In the genomic region with DNA sequence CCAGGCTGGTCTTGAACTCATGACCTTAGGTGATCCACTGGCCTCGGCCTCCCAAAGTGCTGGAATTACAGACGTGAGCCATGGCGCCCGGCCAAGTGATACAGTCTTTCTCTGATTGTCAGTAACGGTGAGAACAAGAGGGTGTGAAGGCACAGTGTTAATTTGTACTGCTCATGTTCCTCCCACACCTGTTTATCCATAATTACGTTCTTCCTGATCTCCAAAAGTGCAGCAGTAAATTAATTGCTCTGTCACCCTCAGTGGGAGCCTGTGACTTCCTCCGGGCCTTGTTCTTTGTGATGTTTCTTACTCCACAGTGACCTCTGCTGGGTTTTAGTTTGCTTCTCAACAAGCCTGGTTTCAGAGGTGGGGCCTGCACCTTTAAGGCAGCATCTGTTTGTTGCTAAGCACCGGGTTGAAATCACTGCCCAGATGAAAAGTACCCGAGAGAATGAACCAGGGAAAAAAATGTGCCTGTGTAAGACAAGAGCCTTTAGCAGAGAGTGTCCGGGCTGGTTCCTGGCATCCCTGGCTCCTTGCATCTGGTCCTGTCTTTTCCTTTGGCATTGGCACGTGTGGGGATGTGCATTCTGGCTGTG, we compare ENCODE assay signal across 8 cellular contexts.
DNase-seq lines count a peak whose midpoint lies in the region; ATAC-seq, FAIRE-seq and TF ChIP-seq lines count a peak whose summit lies in the region.

No MANE protein-coding gene starts in this region.

- H3K36me3 ChIP-seq in BE2C: no peaks in the 10 kb centered on the region
- H3K36me3 ChIP-seq in GM12878 (ENCODE audit: control insufficient read depth in 2 of 2, insufficient read depth in 2 of 2, low read length in 1 of 2): no peaks in the 10 kb centered on the region
- no peaks in the 10 kb centered on the region for H3K36me3 ChIP-seq in iPS DF 6.9 (ENCODE audit: control insufficient read depth, insufficient read depth, low read length)

- peak overlapping the region; percentile 61; the same call in 1 of the 2 replicates for H2AFZ ChIP-seq in GM12878 (ENCODE audit: control insufficient read depth, low read depth, low read length)

- H3K4me1 ChIP-seq in BE2C: peaks cover 3% of the 10 kb centered on the region
- H3K4me1 ChIP-seq in GM12878 (ENCODE audit: control insufficient read depth, insufficient read depth, low read length): peaks cover 25% of the 10 kb centered on the region
- H3K4me1 ChIP-seq in iPS DF 6.9 (ENCODE audit: control insufficient read depth, insufficient read depth, low read length): peaks cover 3% of the 10 kb centered on the region; the same call in 1 of the 2 replicates

- peak; percentile 93 for TF ChIP-seq RAD21 in GM12878 (IDR thresholded peaks at IDR 0.05; ENCODE audit: insufficient read depth, low read depth, low read length)

- no peaks in the 10 kb centered on the region for H3K9me3 ChIP-seq in BE2C
- no peaks in the 10 kb centered on the region for H3K9me3 ChIP-seq in GM12878 (replicated peaks; ENCODE audit: control insufficient read depth, insufficient read depth, low read length)
- H3K9me3 ChIP-seq in iPS DF 6.9 (ENCODE audit: control insufficient read depth, insufficient read depth, low read length): no peaks in the 10 kb centered on the region

- no peaks in the 10 kb centered on the region for H4K20me1 ChIP-seq in GM12878 (ENCODE audit: control insufficient read depth, insufficient read depth)

- no peak for TF ChIP-seq EP300 in GM12878 (IDR thresholded peaks at IDR 0.05; ENCODE audit: borderline replicate concordance in 1 of 2, control insufficient read depth in 1 of 2, low read depth in 2 of 2, low read length in 2 of 2)

- RAD21 ChIA-PET in GM12878 (lab: Charles Lee; ENCODE audit: unreplicated experiment): interaction anchor here (0.7 to 5.5 kb wide), 6 partner anchors 9 to 499 kb away, joined by 3 to 116 read pairs (median 4); no protein-coding TSS in a partner anchor

- TF ChIP-seq CTCF in BE2C (IDR thresholded peaks at IDR 0.05; ENCODE audit: low read depth, low read length) (peak; percentile 84), GM12878 (IDR thresholded peaks at IDR 0.05 in 2 of 3, conservative IDR thresholded peaks at IDR 0.05 in 1 of 3; ENCODE audit: control insufficient read depth in 2 of 3, extremely low read depth in 1 of 3, insufficient read depth in 1 of 3, low read depth in 3 of 3, low read length in 3 of 3) (peak; percentile 56 to 80 (median 71); a peak in 5 of 6 replicates)

- TF ChIP-seq POLR2A in GM12878 (IDR thresholded peaks at IDR 0.05; ENCODE audit: low read depth, low read length): no peak

- intact Hi-C loops in GM12878 (cut with micrococcal nuclease; ENCODE audit: unreplicated experiment): loop anchor here (1.0 to 10.0 kb wide), 8 partner anchors 72 to 570 kb away; no protein-coding TSS in a partner anchor

- H3K27ac ChIP-seq in GM12878 (ENCODE audit: control insufficient read depth, insufficient read depth) (no peak overlapping the region), iPS DF 6.9 (ENCODE audit: low read length) (no peak overlapping the region)

- BruUV-seq in GM12878 (replicated peaks; lab: Mats Ljungman, UMichigan): no TSS peak

- ATAC-seq in GM19025 (IDR thresholded peaks at IDR 0.05; ENCODE audit: low read depth, unreplicated experiment) (peak; percentile 43), HG03103 (IDR thresholded peaks at IDR 0.05; ENCODE audit: low read depth, unreplicated experiment) (peak; percentile 53), GM12878 (peak; percentile 72)

- POLR2A ChIA-PET in GM12878 (lab: Charles Lee): interaction anchor here (2.1 kb wide), 1 partner anchor 246 kb away, joined by 9 read pairs; no protein-coding TSS in a partner anchor

- H3K27me3 ChIP-seq in BE2C (no peaks in the 10 kb centered on the region), GM12878 (replicated peaks in 1 of 2; ENCODE audit: control insufficient read depth in 2 of 2, insufficient read depth in 2 of 2, low read length in 1 of 2) (no peaks in the 10 kb centered on the region), iPS DF 6.9 (ENCODE audit: control insufficient read depth, insufficient read depth, low read length) (no peaks in the 10 kb centered on the region)

- 41% methylated on average over 11 of the region's 11 CpGs for WGBS in GM12878 (ENCODE audit: insufficient coverage, insufficient replicate concordance, low lambda C conversion rate, missing lambda C conversion rate)
- WGBS in iPS DF 6.9 (ENCODE audit: insufficient coverage, insufficient read length): no CpG with 5 or more reads among the region's 11 CpGs

- in situ Hi-C loops in GM12878 (cut with MboI): loop anchor here (5.0 kb wide), 3 partner anchors 78 to 497 kb away; no protein-coding TSS in a partner anchor

- no peak overlapping the region for H3K4me3 ChIP-seq in BE2C (ENCODE audit: low read depth, low read length)
- H3K4me3 ChIP-seq in GM12878: no peak overlapping the region
- H3K4me3 ChIP-seq in iPS DF 6.9 (ENCODE audit: low read length): no peak overlapping the region

- H3K79me2 ChIP-seq in GM12878 (ENCODE audit: control insufficient read depth, insufficient read depth, low read length): no peaks in the 10 kb centered on the region

- SMC1A ChIA-PET in GM12878 (lab: Charles Lee; ENCODE audit: uncharacterized antibody, unreplicated experiment): interaction anchor here (0.8 to 7.1 kb wide), 19 partner anchors 8 to 501 kb away, joined by 3 to 224 read pairs (median 7); no protein-coding TSS in a partner anchor

- H3K4me2 ChIP-seq in GM12878 (ENCODE audit: control insufficient read depth, insufficient read depth): no peak overlapping the region

- peak; percentile 65 for FAIRE-seq in GM12878 (lab: Jason Lieb, UNC)

- no peak overlapping the region for H3K9ac ChIP-seq in GM12878 (ENCODE audit: control insufficient read depth, insufficient read depth, low read length)

- DNase-seq in BE2C (peak; percentile 74), NCI-H2081 (lab: John Stamatoyannopoulos, UW) (peak; percentile 86 to 93), T-helper 22 cell (ENCODE audit: low read depth) (peak; percentile 34), GM12878 (ENCODE audit: low read depth, low spot score) (no peak), iPS DF 6.9 (ENCODE audit: low read depth, low spot score) (peak; percentile 84)
- peak; percentile 51 for DNase-seq in stimulated activated CD4-positive, alpha-beta T cell treated with anti-CD3 and anti-CD28 coated beads, Interleukin-2, amount 100 ng/mL, for 4 hours (ENCODE audit: low read depth)

- CTCF ChIA-PET in GM12878 (lab: Yijun Ruan, JAX): interaction anchor here (0.6 to 5.4 kb wide), 12 partner anchors 22 to 500 kb away, joined by 3 to 206 read pairs (median 8); no protein-coding TSS in a partner anchor

TF ChIP-seq in GM12878, 131 proteins besides CTCF, POLR2A, EP300 and RAD21 (continues in another document):
- TF ChIP-seq MEF2A (IDR thresholded peaks at IDR 0.05; ENCODE audit: insufficient read depth, low read depth, low read length): no peak
- 0 out of 2 replicates have a peak, but pooled peaks have one; percentile 15 for TF ChIP-seq RUNX3 (IDR thresholded peaks at IDR 0.05; ENCODE audit: low read length)
- TF ChIP-seq FOXM1 (IDR thresholded peaks at IDR 0.05; ENCODE audit: low read depth, low read length): 0 out of 2 replicates have a peak, but pooled peaks have one; percentile 54
- 0 out of 2 replicates have a peak, but pooled peaks have one; percentile 37 for TF ChIP-seq GATAD2B (conservative IDR thresholded peaks at IDR 0.05; ENCODE audit: low read depth)
- TF ChIP-seq RBBP5 (conservative IDR thresholded peaks at IDR 0.05): no peak
- TF ChIP-seq, protein P1, sequence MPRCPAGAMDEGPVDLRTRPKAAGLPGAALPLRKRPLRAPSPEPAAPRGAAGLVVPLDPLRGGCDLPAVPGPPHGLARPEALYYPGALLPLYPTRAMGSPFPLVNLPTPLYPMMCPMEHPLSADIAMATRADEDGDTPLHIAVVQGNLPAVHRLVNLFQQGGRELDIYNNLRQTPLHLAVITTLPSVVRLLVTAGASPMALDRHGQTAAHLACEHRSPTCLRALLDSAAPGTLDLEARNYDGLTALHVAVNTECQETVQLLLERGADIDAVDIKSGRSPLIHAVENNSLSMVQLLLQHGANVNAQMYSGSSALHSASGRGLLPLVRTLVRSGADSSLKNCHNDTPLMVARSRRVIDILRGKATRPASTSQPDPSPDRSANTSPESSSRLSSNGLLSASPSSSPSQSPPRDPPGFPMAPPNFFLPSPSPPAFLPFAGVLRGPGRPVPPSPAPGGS (IDR thresholded peaks at IDR 0.05; ENCODE audit: borderline replicate concordance, insufficient read depth, low read depth, low read length, poor library complexity, severe bottlenecking): no peak
- TF ChIP-seq, protein P2, sequence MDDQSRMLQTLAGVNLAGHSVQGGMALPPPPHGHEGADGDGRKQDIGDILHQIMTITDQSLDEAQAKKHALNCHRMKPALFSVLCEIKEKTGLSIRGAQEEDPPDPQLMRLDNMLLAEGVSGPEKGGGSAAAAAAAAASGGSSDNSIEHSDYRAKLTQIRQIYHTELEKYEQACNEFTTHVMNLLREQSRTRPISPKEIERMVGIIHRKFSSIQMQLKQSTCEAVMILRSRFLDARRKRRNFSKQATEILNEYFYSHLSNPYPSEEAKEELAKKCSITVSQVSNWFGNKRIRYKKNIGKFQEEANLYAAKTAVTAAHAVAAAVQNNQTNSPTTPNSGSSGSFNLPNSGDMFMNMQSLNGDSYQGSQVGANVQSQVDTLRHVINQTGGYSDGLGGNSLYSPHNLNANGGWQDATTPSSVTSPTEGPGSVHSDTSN (IDR thresholded peaks at IDR 0.05; ENCODE audit: insufficient replicate concordance, low read depth, low read length): no peak
- TF ChIP-seq IRF4 (IDR thresholded peaks at IDR 0.05; ENCODE audit: low read depth, low read length): 0 out of 2 replicates have a peak, but pooled peaks have one; percentile 43
- TF ChIP-seq SMC3 (IDR thresholded peaks at IDR 0.05; ENCODE audit: borderline replicate concordance, low read length): peak; percentile 97
- TF ChIP-seq NFYA (IDR thresholded peaks at IDR 0.05; ENCODE audit: borderline replicate concordance, low read depth, low read length): no peak
- peak; percentile 8 for TF ChIP-seq RELA (IDR thresholded peaks at IDR 0.05; ENCODE audit: borderline replicate concordance, partially characterized antibody)
- TF ChIP-seq IKZF2 (IDR thresholded peaks at IDR 0.05): peak in 1 of 2 experiments; percentile 45; a peak in 2 of 4 replicates
